Comparison of ENCODE assay signal across 26 cellular contexts in the genomic region with DNA sequence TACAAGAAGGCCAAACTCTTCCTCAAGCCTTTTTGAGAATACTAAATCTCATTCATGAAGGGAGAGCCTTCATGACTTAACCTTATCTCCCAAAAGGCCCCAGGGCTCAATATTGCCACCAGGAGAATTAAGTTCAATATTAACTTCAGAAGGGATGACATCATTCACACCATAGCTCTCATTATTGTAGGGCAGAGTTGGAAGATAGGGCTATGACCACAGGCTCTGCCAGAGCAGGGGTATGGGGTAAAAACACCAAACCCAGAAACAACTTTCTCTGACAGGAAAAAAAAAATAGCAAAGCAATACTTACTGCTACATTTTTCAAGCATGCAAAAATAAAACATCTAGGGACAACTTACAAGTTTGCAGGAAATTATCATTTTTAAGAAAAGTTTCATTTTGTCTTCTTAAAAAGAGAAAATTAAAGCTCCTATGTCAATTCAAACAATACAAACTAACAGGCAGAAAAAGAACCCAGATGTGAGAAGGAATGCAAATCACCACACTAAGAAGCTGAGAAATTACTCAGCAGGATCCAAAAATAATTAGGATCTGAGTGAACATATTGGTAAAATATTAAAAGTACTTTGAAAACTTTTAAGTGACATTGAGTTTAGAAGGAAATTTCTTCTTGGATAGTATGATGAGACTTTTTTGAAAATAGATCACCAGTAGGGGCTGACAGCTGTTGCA.
"Had no signal": no experiment of that assay in that cellular context is flagged by ENCODE, and none has a peak within 500 bp of the region (broad histone marks: within the 10 kb centered on the region; RNA-seq: fewer than 3 reads in every experiment).

No MANE protein-coding gene starts in this region.

- FAIRE-seq: colon, TTC549 had no signal

- H3K36me3 ChIP-seq: adrenal gland, MG63, Peyer's patch had no signal

- H3K9me3 ChIP-seq: adrenal gland, MG63 had no signal

- H3K27ac ChIP-seq: adrenal gland, Peyer's patch had no signal

- H3K4me1 ChIP-seq: adrenal gland, Peyer's patch had no signal

- H3K4me3 ChIP-seq: adrenal gland, MG63, Peyer's patch had no signal

- ATAC-seq: activated T-cell treated with anti-CD3 and anti-CD28 coated beads, Interleukin-2, amount 50 U/mL, for 72 hours; T-cell had no signal

- DNase-seq: activated B cell treated with CpG ODN at 0.5 μM for 24 hours; activated CD4-positive, alpha-beta memory T cell treated with anti-CD3 and anti-CD28 coated beads for 36 hours; activated CD4-positive, alpha-beta T cell treated with anti-CD3 and anti-CD28 coated beads, Interleukin-2, amount 10 ng/mL, durations not matched to agents 7 days and 5 days; activated CD8-positive, alpha-beta memory T cell treated with anti-CD3 and anti-CD28 coated beads for 24 hours; activated gamma-delta T cell treated with Interleukin-2 at 50 U/mL for 16 hours; activated naive CD4-positive, alpha-beta T cell treated with anti-CD3 and anti-CD28 coated beads, Interleukin-2, amount 50 U/mL, for 16 hours; activated naive CD8-positive, alpha-beta T cell treated with anti-CD3 and anti-CD28 coated beads, Interleukin-2, amount 10 ng/mL, durations not matched to agents 7 days and 5 days; activated T-cell treated with anti-CD3 and anti-CD28 coated beads, Interleukin-2, amount 50 U/mL, for 72 hours; adrenal gland; anterior cingulate cortex; cerebellar nuclear complex; MG63; NCI-H1105; NCI-H1436; NCI-H1694 treated with DMSO at 0.1 percent for 48 hours; NCI-H2029 treated with DMSO at 0.1 percent for 48 hours; NCI-H510A treated with DMSO at 0.1 percent for 48 hours; NCI-H69; NK-92 treated with Interleukin-12 subunit alpha and Interleukin-12 subunit beta, amount 100 ng/mL, for 24 hours; Peyer's patch; SHP77; T-cell; T-helper 2 cell; T1000 had no signal

- H3K27me3 ChIP-seq: adrenal gland, MG63, Peyer's patch had no signal
